ENCODE assay signal across 8 cellular contexts in genomic region chr2:95165371-95166064, GRCh38. TPM values are rescaled to one million over a fixed set of nuclear protein-coding genes. Genes with fewer than 3 reads are reported as not detected.
DNase-seq lines count a peak whose midpoint lies in the region; ATAC-seq and TF ChIP-seq lines count a peak whose summit lies in the region.

TSS of gene ZNF2 (plus strand) at chr2:95165809. CDS start at chr2:95176227, 10,418 bp downstream.

- ATAC-seq in DND-41 (ENCODE audit: insufficient read depth, low read depth): peak; percentile 96
- peak; percentile 91 for ATAC-seq in GM21786 (IDR thresholded peaks at IDR 0.05; ENCODE audit: unreplicated experiment)
- ATAC-seq in Panc1: peak; percentile 97
- ATAC-seq in activated T-cell treated with anti-CD3 and anti-CD28 coated beads, Interleukin-2, amount 50 U/mL, for 72 hours (replicated peaks in 1 of 2): peak; percentile 97

- H3K27me3 Mint-ChIP-seq in activated T-cell treated with anti-CD3 and anti-CD28 coated beads, Interleukin-2, amount 50 U/mL, for 72 hours (ENCODE audit: low read depth): no peaks in the 10 kb centered on the region

- H4K20me1 ChIP-seq in DND-41 (ENCODE audit: insufficient read depth, low read length) (no peaks in the 10 kb centered on the region), KMS-11 (ENCODE audit: insufficient read depth) (no peaks in the 10 kb centered on the region)

- CTCF ChIA-PET in Panc1 (lab: Charles Lee): no interaction called here

- H3K4me2 ChIP-seq in DND-41 (ENCODE audit: insufficient read depth, low read length): peak within 1 kb of the TSS; percentile 67
- H3K4me2 ChIP-seq in KMS-11: peak within 1 kb of the TSS; percentile 84

- H3K79me2 ChIP-seq in DND-41 (ENCODE audit: insufficient read depth, low read length) (peaks cover 34% of the 10 kb centered on the region), KMS-11 (ENCODE audit: insufficient read depth, low read depth) (no peaks in the 10 kb centered on the region)

- peak within 1 kb of the TSS; percentile 92 for H2AFZ ChIP-seq in DND-41 (ENCODE audit: low read depth, low read length)
- peak within 1 kb of the TSS; percentile 66 for H2AFZ ChIP-seq in KMS-11 (ENCODE audit: low read depth)

- H3K27ac ChIP-seq in DND-41 (ENCODE audit: low read length): peak within 1 kb of the TSS; percentile 98
- peak within 1 kb of the TSS; percentile 67 for H3K27ac ChIP-seq in KMS-11
- peak within 1 kb of the TSS; percentile 99 for H3K27ac ChIP-seq in Panc1 (ENCODE audit: low read length)
- peak within 1 kb of the TSS; percentile 92 to 94 (median 92) for H3K27ac ChIP-seq in esophagus muscularis mucosa (replicated peaks in 1 of 4)
- peak within 1 kb of the TSS; percentile 91 for H3K27ac ChIP-seq in muscle layer of colon (ENCODE audit: low read depth, low read length)

- no peaks in the 10 kb centered on the region for H3K9me3 ChIP-seq in DND-41 (ENCODE audit: insufficient read depth, low read length, severe bottlenecking)
- H3K9me3 ChIP-seq in Panc1 (ENCODE audit: control insufficient read depth, insufficient read depth, low read depth, low read length): no peaks in the 10 kb centered on the region
- no peaks in the 10 kb centered on the region for H3K9me3 ChIP-seq in esophagus muscularis mucosa
- H3K9me3 ChIP-seq in muscle layer of colon (ENCODE audit: low read length): no peaks in the 10 kb centered on the region

- TF ChIP-seq EP300 in esophagus muscularis mucosa (IDR thresholded peaks at IDR 0.05): no peak

- peak within 1 kb of the TSS; percentile 79 for H3K9ac ChIP-seq in DND-41 (ENCODE audit: low read depth, low read length)
- peak within 1 kb of the TSS; percentile 83 for H3K9ac ChIP-seq in KMS-11
- H3K9ac ChIP-seq in muscle layer of colon (ENCODE audit: low read length): peak within 1 kb of the TSS; percentile 93

- no peaks in the 10 kb centered on the region for H3K9me3 Mint-ChIP-seq in activated T-cell treated with anti-CD3 and anti-CD28 coated beads, Interleukin-2, amount 50 U/mL, for 72 hours

- H3K4me3 ChIP-seq in DND-41 (ENCODE audit: low read depth in 1 of 2, low read length in 2 of 2): peak within 1 kb of the TSS; percentile 67 to 85
- H3K4me3 ChIP-seq in KMS-11 (IDR thresholded peaks at IDR 0.05; ENCODE audit: insufficient read depth, low read depth, low read length): peak within 1 kb of the TSS; percentile 32
- peak within 1 kb of the TSS; percentile 89 to 99 for H3K4me3 ChIP-seq in Panc1 (ENCODE audit: low read depth in 2 of 2, low read length in 2 of 2)
- peak within 1 kb of the TSS; percentile 65 to 86 (median 71) for H3K4me3 ChIP-seq in esophagus muscularis mucosa
- peak within 1 kb of the TSS; percentile 57 to 97 for H3K4me3 ChIP-seq in muscle layer of colon (ENCODE audit: low read depth in 1 of 2, low read length in 2 of 2)

- H3K27ac Mint-ChIP-seq in activated T-cell treated with anti-CD3 and anti-CD28 coated beads, Interleukin-2, amount 50 U/mL, for 72 hours: peak within 1 kb of the TSS; percentile 93

- POLR2A ChIA-PET in Panc1 (lab: Charles Lee): no interaction called here

- H3K4me1 ChIP-seq in DND-41 (ENCODE audit: insufficient read depth, low read length) (peaks cover 26% of the 10 kb centered on the region), KMS-11 (ENCODE audit: low read depth, poor library complexity, severe bottlenecking) (peaks cover 5% of the 10 kb centered on the region), Panc1 (ENCODE audit: control insufficient read depth, insufficient read depth, low read length) (peaks cover 11% of the 10 kb centered on the region), esophagus muscularis mucosa (peaks cover 21 to 29% (median 25%) of the 10 kb centered on the region in 4 donors), muscle layer of colon (ENCODE audit: insufficient read depth, low read length) (peaks cover 14% of the 10 kb centered on the region)

- H3K4me3 Mint-ChIP-seq in activated T-cell treated with anti-CD3 and anti-CD28 coated beads, Interleukin-2, amount 50 U/mL, for 72 hours: peak within 1 kb of the TSS; percentile 95 to 99

- DNase-seq in DND-41 (peak; percentile 97), Panc1 (ENCODE audit: low read depth, low spot score) (peak; percentile 88), esophagus muscularis mucosa (ENCODE audit: extremely low spot score) (peak; percentile 99)
- DNase-seq in activated T-cell treated with anti-CD3 and anti-CD28 coated beads, Interleukin-2, amount 50 U/mL, for 72 hours: peak; percentile 96
- peak; percentile 95 for DNase-seq in stimulated activated CD8-positive, alpha-beta memory T cell treated with anti-CD3 and anti-CD28 coated beads, Interleukin-7, amount 100 ng/mL, for 1 hour (ENCODE audit: low read depth in 2 of 2)

- H3K36me3 ChIP-seq in DND-41 (ENCODE audit: insufficient read depth, low read length) (0 out of 2 replicates have a peak, but pooled peaks cover 3% of the 10 kb centered on the region), KMS-11 (ENCODE audit: insufficient read depth) (no peaks in the 10 kb centered on the region), Panc1 (ENCODE audit: control insufficient read depth, insufficient read depth, low read length) (peaks cover 2% of the 10 kb centered on the region; the same call in 1 of the 2 replicates), esophagus muscularis mucosa (no peaks in the 10 kb centered on the region), muscle layer of colon (ENCODE audit: insufficient read depth, low read length) (no peaks in the 10 kb centered on the region)

- 1% methylated on average over 14 of the region's 56 CpGs for WGBS in esophagus muscularis mucosa

- H3K4me1 Mint-ChIP-seq in activated T-cell treated with anti-CD3 and anti-CD28 coated beads, Interleukin-2, amount 50 U/mL, for 72 hours (ENCODE audit: low read depth): peaks cover 37% of the 10 kb centered on the region

- TF ChIP-seq CTCF in DND-41 (IDR thresholded peaks at IDR 0.05; ENCODE audit: borderline replicate concordance, extremely low read depth, low read length, poor library complexity, severe bottlenecking) (no peak), KMS-11 (conservative IDR thresholded peaks at IDR 0.05; ENCODE audit: low read depth, low read length) (no peak), Panc1 (IDR thresholded peaks at IDR 0.05) (no peak), esophagus muscularis mucosa (IDR thresholded peaks at IDR 0.05) (peak in 1 of 3 experiments; percentile 24)

- H3K36me3 Mint-ChIP-seq in activated T-cell treated with anti-CD3 and anti-CD28 coated beads, Interleukin-2, amount 50 U/mL, for 72 hours (ENCODE audit: insufficient read depth in 2 of 2): peaks cover 8 to 15% of the 10 kb centered on the region in 2 donors

- in situ Hi-C loops in Panc1 (cut with HindIII; ENCODE audit: low pct_unique_long_range_greater_than_20kb, low sequenced_read_pairs): no loop called here

- intact Hi-C loops in Panc1 (cut with micrococcal nuclease; ENCODE audit: unreplicated experiment): no loop called here
- intact Hi-C loops in esophagus muscularis mucosa (cut with DNase I): loop anchor here (5.0 kb wide), 1 partner anchor 42 kb away; the partner anchor contains the start of gene ZNF892

- TF ChIP-seq POLR2A in esophagus muscularis mucosa (IDR thresholded peaks at IDR 0.05; ENCODE audit: low read depth): no peak

- H3K27me3 ChIP-seq in DND-41 (ENCODE audit: insufficient read depth, low read length, poor library complexity): no peaks in the 10 kb centered on the region
- no peaks in the 10 kb centered on the region for H3K27me3 ChIP-seq in KMS-11 (ENCODE audit: insufficient read depth, low read depth)
- H3K27me3 ChIP-seq in Panc1 (ENCODE audit: control insufficient read depth, insufficient read depth, low read length): no peaks in the 10 kb centered on the region
- H3K27me3 ChIP-seq in esophagus muscularis mucosa: no peaks in the 10 kb centered on the region
- no peaks in the 10 kb centered on the region for H3K27me3 ChIP-seq in muscle layer of colon (ENCODE audit: control insufficient read depth in 1 of 2, insufficient read depth in 2 of 2, low read length in 2 of 2)

- no TSS peak for BruUV-seq in Panc1 (replicated peaks; lab: Mats Ljungman, UMichigan)

RNA-seq across cellular contexts. Expression of gene ZNF2, which starts in this region (rescaled TPM):
- 5.6 TPM for total RNA-seq in Panc1 (2021; ENCODE audit: unreplicated experiment)
- 4.4 TPM for polyA plus RNA-seq in Panc1 (2012; ENCODE audit: insufficient read length)
- 1 to 10 TPM; 3.0 to 4.7 TPM for total RNA-seq in activated T-cell treated with anti-CD3 and anti-CD28 coated beads, Interleukin-2, amount 50 U/mL, for 72 hours
- total RNA-seq in esophagus muscularis mucosa: 1 to 10 TPM; 3.5 to 6.9 (median 6.5) TPM

Comparison
In these comparisons a context has a peak if more than half of its experiments do, and no peak if none do; other contexts are left out.
1. Peak in every context shown above with its lines: DNase-seq, ATAC-seq, H3K4me3 ChIP-seq and H3K27ac ChIP-seq.
2. H3K4me3 ChIP-seq: peak in every context shown above with its lines; median percentile 94 in Panc1; 77 in muscle layer of colon; 76 in DND-41; 71 in esophagus muscularis mucosa; 32 in KMS-11.